In genomic region chr2:195667974-195668373, GRCh38 we compare ENCODE assay signal across 35 cellular contexts.
"Had no signal": no experiment of that assay in that cellular context is flagged by ENCODE, and none has a peak within 500 bp of the region (broad histone marks: within the 10 kb centered on the region; RNA-seq: fewer than 3 reads in every experiment).

No MANE protein-coding gene starts in this region.

- ATAC-seq: activated naive CD8-positive, alpha-beta T cell treated with anti-CD3 and anti-CD28 coated beads, Interleukin-2, amount 50 U/mL, for 24 hours; PC-3; T-cell; T-helper 17 cell had no signal

- H3K4me3 ChIP-seq: colonic mucosa, Peyer's patch, SJSA1 had no signal

- H3K27ac Mint-ChIP-seq: activated B cell treated with CpG ODN at 0.5 μM for 24 hours; activated CD4-positive, alpha-beta memory T cell treated with anti-CD3 and anti-CD28 coated beads for 36 hours; activated CD4-positive, alpha-beta T cell treated with anti-CD3 and anti-CD28 coated beads, Interleukin-2, amount 10 ng/mL, durations not matched to agents 7 days and 5 days; activated naive CD4-positive, alpha-beta T cell treated with anti-CD3 and anti-CD28 coated beads for 36 hours; activated naive CD8-positive, alpha-beta T cell treated with anti-CD3 and anti-CD28 coated beads, Interleukin-2, amount 50 U/mL, for 24 hours; activated T-cell treated with anti-CD3 and anti-CD28 coated beads, Interleukin-2, amount 50 U/mL, for 24 hours; activated T-helper 2 cell treated with anti-CD3 and anti-CD28 coated beads, Interferon-gamma antibody, Interleukin-2, Interleukin-4, amounts not matched to agents 10 μg/mL and 5 μg/mL and 100 μg/mL, durations not matched to agents 14 hours and 24 hours and 36 hours; T-helper 17 cell had no signal

- H3K4me2 ChIP-seq: KMS-11, SK-N-SH had no signal

- H3K36me3 ChIP-seq: brain microvascular endothelial cell, colonic mucosa, Peyer's patch, SJSA1 had no signal

- H3K4me1 ChIP-seq: colonic mucosa, SJSA1 had no signal

- H3K9ac ChIP-seq: KMS-11, SK-N-SH had no signal

- H3K27me3 Mint-ChIP-seq: activated B cell treated with CpG ODN at 0.5 μM for 24 hours; activated CD4-positive, alpha-beta memory T cell treated with anti-CD3 and anti-CD28 coated beads for 36 hours; activated CD4-positive, alpha-beta T cell treated with anti-CD3 and anti-CD28 coated beads, Interleukin-2, amount 10 ng/mL, durations not matched to agents 7 days and 5 days; activated naive CD8-positive, alpha-beta T cell; activated naive CD8-positive, alpha-beta T cell treated with anti-CD3 and anti-CD28 coated beads, Interleukin-2, amount 50 U/mL, for 24 hours; activated T-cell treated with anti-CD3 and anti-CD28 coated beads, Interleukin-2, amount 50 U/mL, for 24 hours; central memory CD8-positive, alpha-beta T cell; T-cell; T-helper 17 cell had no signal

- H3K4me3 Mint-ChIP-seq: activated B cell treated with CpG ODN at 0.5 μM for 24 hours; activated CD4-positive, alpha-beta memory T cell treated with anti-CD3 and anti-CD28 coated beads for 36 hours; activated CD4-positive, alpha-beta T cell treated with anti-CD3 and anti-CD28 coated beads, Interleukin-2, amount 10 ng/mL, durations not matched to agents 7 days and 5 days; activated naive CD4-positive, alpha-beta T cell treated with anti-CD3 and anti-CD28 coated beads for 36 hours; activated naive CD8-positive, alpha-beta T cell; activated naive CD8-positive, alpha-beta T cell treated with anti-CD3 and anti-CD28 coated beads, Interleukin-2, amount 50 U/mL, for 24 hours; activated T-cell treated with anti-CD3 and anti-CD28 coated beads, Interleukin-2, amount 50 U/mL, for 24 hours; central memory CD8-positive, alpha-beta T cell; T-cell; T-helper 17 cell had no signal

- H3K9me3 ChIP-seq: colonic mucosa, Peyer's patch, SJSA1, SK-N-SH had no signal

- DNase-seq: activated B cell treated with CpG ODN at 0.5 μM for 24 hours; activated CD4-positive, alpha-beta memory T cell treated with anti-CD3 and anti-CD28 coated beads for 36 hours; activated CD4-positive, alpha-beta T cell treated with anti-CD3 and anti-CD28 coated beads, Interleukin-2, amount 10 ng/mL, durations not matched to agents 7 days and 5 days; activated gamma-delta T cell; activated naive CD4-positive, alpha-beta T cell treated with anti-CD3 and anti-CD28 coated beads for 36 hours; activated naive CD8-positive, alpha-beta T cell treated with anti-CD3 and anti-CD28 coated beads, Interleukin-2, amount 50 U/mL, for 24 hours; activated T-cell treated with anti-CD3 and anti-CD28 coated beads, Interleukin-2, amount 50 U/mL, for 24 hours; aorta; brain microvascular endothelial cell; colonic mucosa; NCI-H1092 treated with DMSO at 0.1 percent for 48 hours; NCI-H1417; NCI-H146; NCI-H187; NCI-H2029 treated with DMSO at 0.1 percent for 48 hours; NCI-H2107; NCI-H2171; NCI-H2227 treated with DMSO at 0.1 percent for 48 hours; NCI-H446; NCI-H510A treated with DMSO at 0.1 percent for 48 hours; NCI-H69; NK-92 treated with Interleukin-12 subunit alpha and Interleukin-12 subunit beta, amount 100 ng/mL, for 24 hours; PC-3; Peyer's patch; RPMI8226; SHP77 treated with DMSO at 0.1 percent for 48 hours; SK-N-SH; T-cell; T-helper 17 cell had no signal

- H3K9me3 Mint-ChIP-seq: activated B cell treated with CpG ODN at 0.5 μM for 24 hours; activated CD4-positive, alpha-beta memory T cell treated with anti-CD3 and anti-CD28 coated beads for 36 hours; activated CD4-positive, alpha-beta T cell treated with anti-CD3 and anti-CD28 coated beads, Interleukin-2, amount 10 ng/mL, durations not matched to agents 7 days and 5 days; activated naive CD4-positive, alpha-beta T cell treated with anti-CD3 and anti-CD28 coated beads for 36 hours; activated naive CD8-positive, alpha-beta T cell treated with anti-CD3 and anti-CD28 coated beads, Interleukin-2, amount 50 U/mL, for 24 hours; activated T-cell treated with anti-CD3 and anti-CD28 coated beads, Interleukin-2, amount 50 U/mL, for 24 hours; activated T-helper 2 cell treated with anti-CD3 and anti-CD28 coated beads, Interferon-gamma antibody, Interleukin-2, Interleukin-4, amounts not matched to agents 10 μg/mL and 5 μg/mL and 100 μg/mL, durations not matched to agents 14 hours and 24 hours and 36 hours; central memory CD8-positive, alpha-beta T cell; T-cell had no signal

- H3K9me2 ChIP-seq: SK-N-SH had no signal

- H3K36me3 Mint-ChIP-seq: activated naive CD8-positive, alpha-beta T cell had no signal

- H3K27me3 ChIP-seq: brain microvascular endothelial cell, colonic mucosa, Peyer's patch, SJSA1 had no signal

- H3K27ac ChIP-seq: brain microvascular endothelial cell, colonic mucosa, KMS-11, Peyer's patch, SJSA1, VCaP had no signal
